In the genomic region with DNA sequence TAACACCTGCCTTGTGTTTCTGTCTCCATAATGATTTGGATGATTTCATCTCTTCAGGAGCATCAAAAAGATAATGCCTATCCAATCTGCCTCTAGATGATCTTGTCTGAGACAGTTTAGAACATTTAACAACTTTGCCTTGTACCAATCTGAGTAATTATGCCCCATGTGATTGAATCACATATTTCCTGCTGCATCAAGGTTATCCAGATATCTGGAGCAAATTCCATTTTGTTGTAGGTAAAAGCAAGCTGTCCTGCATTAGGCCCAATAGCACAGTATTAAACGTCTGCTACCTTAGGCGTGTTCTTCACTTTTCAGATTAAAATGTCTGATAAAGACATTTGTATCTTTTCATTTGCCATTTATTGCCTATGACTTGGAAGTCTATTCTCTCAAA, we compare ENCODE assay signal across 35 cellular contexts.
"Had no signal": no experiment of that assay in that cellular context is flagged by ENCODE, and none has a peak within 500 bp of the region (broad histone marks: within the 10 kb centered on the region; RNA-seq: fewer than 3 reads in every experiment).

No MANE protein-coding gene starts in this region.

- H3K4me2 ChIP-seq: KMS-11 had no signal

- H3K9ac ChIP-seq: KMS-11 had no signal

- DNase-seq: Karpas-422, Kasumi-1, KG1, MG63, MM.1S, MV-4-11, NCI-H1048, NCI-H1092, NCI-H1092 treated with DMSO at 0.1 percent for 48 hours, NCI-H1105, NCI-H1105 treated with DMSO at 0.1 percent for 48 hours, NCI-H1417, NCI-H1417 treated with DMSO at 0.1 percent for 48 hours, NCI-H1436, NCI-H1436 treated with DMSO at 0.1 percent for 48 hours, NCI-H146, NCI-H1694, NCI-H1694 treated with DMSO at 0.1 percent for 48 hours, NCI-H187, NCI-H187 treated with DMSO at 0.1 percent for 48 hours, NCI-H1930, NCI-H2029, NCI-H2029 treated with DMSO at 0.1 percent for 48 hours, NCI-H2081, NCI-H2081 treated with DMSO at 0.1 percent for 48 hours, NCI-H2107, NCI-H2171, NCI-H2171 treated with DMSO at 0.1 percent for 48 hours, NCI-H2227 treated with DMSO at 0.1 percent for 48 hours, NCI-H226, NCI-H345, NCI-H446, NCI-H446 treated with DMSO at 0.1 percent for 48 hours, NCI-H510A had no signal

- H3K36me3 ChIP-seq: MG63 had no signal

- H3K4me3 ChIP-seq: MG63 had no signal

- H3K9me3 ChIP-seq: MG63 had no signal

- H3K27ac ChIP-seq: KMS-11 had no signal
